1 cellular context compared by ENCODE assay signal in the genomic region with DNA sequence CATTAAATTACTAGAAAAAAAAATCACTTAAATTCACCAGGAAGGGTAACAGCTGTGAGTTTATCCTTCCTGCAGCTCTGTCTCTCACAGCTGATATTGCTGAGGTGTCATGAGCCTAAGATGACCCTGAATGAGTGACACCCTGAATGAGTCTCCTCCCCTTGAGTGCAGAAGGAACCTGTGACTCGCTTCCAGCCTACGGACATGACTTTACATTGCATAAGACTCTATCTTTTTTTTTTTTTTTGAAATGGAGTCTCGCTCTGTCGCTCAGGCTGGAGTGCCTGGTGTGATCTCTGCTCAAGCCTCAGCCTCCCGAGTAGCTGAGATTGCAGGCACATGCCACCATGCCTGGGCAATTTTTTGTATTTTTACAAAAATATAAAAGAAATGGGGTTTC.
A peak's percentile ranks its signal among the peaks of the same experiment; 100 is the strongest.
TF ChIP-seq lines count a peak whose summit lies in the region.

No MANE protein-coding gene starts in this region.

TF ChIP-seq in K562, 482 proteins besides CTCF, POLR2A, EP300 and RAD21 (continued from another document):
- TF ChIP-seq, protein P1, sequence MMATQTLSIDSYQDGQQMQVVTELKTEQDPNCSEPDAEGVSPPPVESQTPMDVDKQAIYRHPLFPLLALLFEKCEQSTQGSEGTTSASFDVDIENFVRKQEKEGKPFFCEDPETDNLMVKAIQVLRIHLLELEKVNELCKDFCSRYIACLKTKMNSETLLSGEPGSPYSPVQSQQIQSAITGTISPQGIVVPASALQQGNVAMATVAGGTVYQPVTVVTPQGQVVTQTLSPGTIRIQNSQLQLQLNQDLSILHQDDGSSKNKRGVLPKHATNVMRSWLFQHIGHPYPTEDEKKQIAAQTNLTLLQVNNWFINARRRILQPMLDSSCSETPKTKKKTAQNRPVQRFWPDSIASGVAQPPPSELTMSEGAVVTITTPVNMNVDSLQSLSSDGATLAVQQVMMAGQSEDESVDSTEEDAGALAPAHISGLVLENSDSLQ (IDR thresholded peaks at IDR 0.05), result peak; percentile 94
- TF ChIP-seq ZNF134 (CRISPR knock-in tag; conservative IDR thresholded peaks at IDR 0.05), result no peak
- TF ChIP-seq GATAD2B (IDR thresholded peaks at IDR 0.05; ENCODE audit: borderline replicate concordance), result no peak
- no peak for TF ChIP-seq SRSF1 (IDR thresholded peaks at IDR 0.05; ENCODE audit: low read depth, low read length)
- TF ChIP-seq MAFG (tag; conservative IDR thresholded peaks at IDR 0.05), result no peak
- TF ChIP-seq NFE2L1 (tag; IDR thresholded peaks at IDR 0.05; ENCODE audit: borderline replicate concordance, low read depth), result no peak
- no peak for TF ChIP-seq ZNF347 (CRISPR knock-in tag; IDR thresholded peaks at IDR 0.05; ENCODE audit: low read depth)
- TF ChIP-seq EGR1 (conservative IDR thresholded peaks at IDR 0.05), result no peak
- no peak for TF ChIP-seq YBX1 (IDR thresholded peaks at IDR 0.05)
- TF ChIP-seq, protein P2, sequence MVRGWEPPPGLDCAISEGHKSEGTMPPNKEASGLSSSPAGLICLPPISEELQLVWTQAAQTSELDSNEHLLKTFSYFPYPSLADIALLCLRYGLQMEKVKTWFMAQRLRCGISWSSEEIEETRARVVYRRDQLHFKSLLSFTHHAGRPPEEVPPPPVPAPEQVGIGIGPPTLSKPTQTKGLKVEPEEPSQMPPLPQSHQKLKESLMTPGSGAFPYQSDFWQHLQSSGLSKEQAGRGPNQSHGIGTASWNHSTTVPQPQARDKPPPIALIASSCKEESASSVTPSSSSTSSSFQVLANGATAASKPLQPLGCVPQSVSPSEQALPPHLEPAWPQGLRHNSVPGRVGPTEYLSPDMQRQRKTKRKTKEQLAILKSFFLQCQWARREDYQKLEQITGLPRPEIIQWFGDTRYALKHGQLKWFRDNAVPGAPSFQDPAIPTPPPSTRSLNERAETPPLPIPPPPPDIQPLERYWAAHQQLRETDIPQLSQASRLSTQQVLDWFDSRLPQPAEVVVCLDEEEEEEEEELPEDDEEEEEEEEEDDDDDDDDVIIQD (CRISPR knock-in tag; IDR thresholded peaks at IDR 0.05), result no peak
- TF ChIP-seq RHOXF2B (CRISPR knock-in tag; conservative IDR thresholded peaks at IDR 0.05), result no peak
- TF ChIP-seq, protein P3, sequence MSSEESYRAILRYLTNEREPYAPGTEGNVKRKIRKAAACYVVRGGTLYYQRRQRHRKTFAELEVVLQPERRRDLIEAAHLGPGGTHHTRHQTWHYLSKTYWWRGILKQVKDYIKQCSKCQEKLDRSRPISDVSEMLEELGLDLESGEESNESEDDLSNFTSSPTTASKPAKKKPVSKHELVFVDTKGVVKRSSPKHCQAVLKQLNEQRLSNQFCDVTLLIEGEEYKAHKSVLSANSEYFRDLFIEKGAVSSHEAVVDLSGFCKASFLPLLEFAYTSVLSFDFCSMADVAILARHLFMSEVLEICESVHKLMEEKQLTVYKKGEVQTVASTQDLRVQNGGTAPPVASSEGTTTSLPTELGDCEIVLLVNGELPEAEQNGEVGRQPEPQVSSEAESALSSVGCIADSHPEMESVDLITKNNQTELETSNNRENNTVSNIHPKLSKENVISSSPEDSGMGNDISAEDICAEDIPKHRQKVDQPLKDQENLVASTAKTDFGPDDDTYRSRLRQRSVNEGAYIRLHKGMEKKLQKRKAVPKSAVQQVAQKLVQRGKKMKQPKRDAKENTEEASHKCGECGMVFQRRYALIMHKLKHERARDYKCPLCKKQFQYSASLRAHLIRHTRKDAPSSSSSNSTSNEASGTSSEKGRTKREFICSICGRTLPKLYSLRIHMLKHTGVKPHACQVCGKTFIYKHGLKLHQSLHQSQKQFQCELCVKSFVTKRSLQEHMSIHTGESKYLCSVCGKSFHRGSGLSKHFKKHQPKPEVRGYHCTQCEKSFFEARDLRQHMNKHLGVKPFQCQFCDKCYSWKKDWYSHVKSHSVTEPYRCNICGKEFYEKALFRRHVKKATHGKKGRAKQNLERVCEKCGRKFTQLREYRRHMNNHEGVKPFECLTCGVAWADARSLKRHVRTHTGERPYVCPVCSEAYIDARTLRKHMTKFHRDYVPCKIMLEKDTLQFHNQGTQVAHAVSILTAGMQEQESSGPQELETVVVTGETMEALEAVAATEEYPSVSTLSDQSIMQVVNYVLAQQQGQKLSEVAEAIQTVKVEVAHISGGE (CRISPR knock-in tag; IDR thresholded peaks at IDR 0.05), result no peak
- TF ChIP-seq ZNF436 (CRISPR knock-in tag; IDR thresholded peaks at IDR 0.05), result no peak
- no peak for TF ChIP-seq TEAD1 (CRISPR knock-in tag; IDR thresholded peaks at IDR 0.05)
- TF ChIP-seq, protein P4, sequence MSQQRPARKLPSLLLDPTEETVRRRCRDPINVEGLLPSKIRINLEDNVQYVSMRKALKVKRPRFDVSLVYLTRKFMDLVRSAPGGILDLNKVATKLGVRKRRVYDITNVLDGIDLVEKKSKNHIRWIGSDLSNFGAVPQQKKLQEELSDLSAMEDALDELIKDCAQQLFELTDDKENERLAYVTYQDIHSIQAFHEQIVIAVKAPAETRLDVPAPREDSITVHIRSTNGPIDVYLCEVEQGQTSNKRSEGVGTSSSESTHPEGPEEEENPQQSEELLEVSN (IDR thresholded peaks at IDR 0.05; ENCODE audit: borderline replicate concordance in 1 of 2, extremely low read depth in 1 of 2, insufficient read depth in 1 of 2, insufficient read length in 1 of 2, low read depth in 1 of 2, low read length in 1 of 2, poor library complexity in 1 of 2, severe bottlenecking in 1 of 2), result no peak
- TF ChIP-seq, protein P5, sequence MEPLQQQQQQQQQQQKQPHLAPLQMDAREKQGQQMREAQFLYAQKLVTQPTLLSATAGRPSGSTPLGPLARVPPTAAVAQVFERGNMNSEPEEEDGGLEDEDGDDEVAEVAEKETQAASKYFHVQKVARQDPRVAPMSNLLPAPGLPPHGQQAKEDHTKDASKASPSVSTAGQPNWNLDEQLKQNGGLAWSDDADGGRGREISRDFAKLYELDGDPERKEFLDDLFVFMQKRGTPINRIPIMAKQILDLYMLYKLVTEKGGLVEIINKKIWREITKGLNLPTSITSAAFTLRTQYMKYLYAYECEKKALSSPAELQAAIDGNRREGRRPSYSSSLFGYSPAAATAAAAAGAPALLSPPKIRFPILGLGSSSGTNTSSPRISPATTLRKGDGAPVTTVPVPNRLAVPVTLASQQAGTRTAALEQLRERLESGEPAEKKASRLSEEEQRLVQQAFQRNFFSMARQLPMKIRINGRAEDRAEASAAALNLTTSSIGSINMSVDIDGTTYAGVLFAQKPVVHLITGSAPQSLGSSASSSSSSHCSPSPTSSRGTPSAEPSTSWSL (CRISPR knock-in tag; IDR thresholded peaks at IDR 0.05; ENCODE audit: borderline replicate concordance), result no peak
- TF ChIP-seq NFRKB (IDR thresholded peaks at IDR 0.05; ENCODE audit: low read depth), result no peak
- peak; percentile 28 for TF ChIP-seq DACH1 (IDR thresholded peaks at IDR 0.05; ENCODE audit: partially characterized antibody)
- no peak for TF ChIP-seq NCOR1 (IDR thresholded peaks at IDR 0.05)
- TF ChIP-seq, protein P6, sequence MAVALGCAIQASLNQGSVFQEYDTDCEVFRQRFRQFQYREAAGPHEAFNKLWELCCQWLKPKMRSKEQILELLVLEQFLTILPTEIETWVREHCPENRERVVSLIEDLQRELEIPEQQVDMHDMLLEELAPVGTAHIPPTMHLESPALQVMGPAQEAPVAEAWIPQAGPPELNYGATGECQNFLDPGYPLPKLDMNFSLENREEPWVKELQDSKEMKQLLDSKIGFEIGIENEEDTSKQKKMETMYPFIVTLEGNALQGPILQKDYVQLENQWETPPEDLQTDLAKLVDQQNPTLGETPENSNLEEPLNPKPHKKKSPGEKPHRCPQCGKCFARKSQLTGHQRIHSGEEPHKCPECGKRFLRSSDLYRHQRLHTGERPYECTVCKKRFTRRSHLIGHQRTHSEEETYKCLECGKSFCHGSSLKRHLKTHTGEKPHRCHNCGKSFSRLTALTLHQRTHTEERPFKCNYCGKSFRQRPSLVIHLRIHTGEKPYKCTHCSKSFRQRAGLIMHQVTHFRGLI (CRISPR knock-in tag; IDR thresholded peaks at IDR 0.05), result no peak
- TF ChIP-seq, protein P7, sequence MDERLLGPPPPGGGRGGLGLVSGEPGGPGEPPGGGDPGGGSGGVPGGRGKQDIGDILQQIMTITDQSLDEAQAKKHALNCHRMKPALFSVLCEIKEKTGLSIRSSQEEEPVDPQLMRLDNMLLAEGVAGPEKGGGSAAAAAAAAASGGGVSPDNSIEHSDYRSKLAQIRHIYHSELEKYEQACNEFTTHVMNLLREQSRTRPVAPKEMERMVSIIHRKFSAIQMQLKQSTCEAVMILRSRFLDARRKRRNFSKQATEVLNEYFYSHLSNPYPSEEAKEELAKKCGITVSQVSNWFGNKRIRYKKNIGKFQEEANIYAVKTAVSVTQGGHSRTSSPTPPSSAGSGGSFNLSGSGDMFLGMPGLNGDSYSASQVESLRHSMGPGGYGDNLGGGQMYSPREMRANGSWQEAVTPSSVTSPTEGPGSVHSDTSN (CRISPR knock-in tag; IDR thresholded peaks at IDR 0.05; ENCODE audit: low read depth), result no peak
- TF ChIP-seq, protein P7 (tag; conservative IDR thresholded peaks at IDR 0.05; ENCODE audit: low read depth), result peak; percentile 67
- TF ChIP-seq, protein P8, sequence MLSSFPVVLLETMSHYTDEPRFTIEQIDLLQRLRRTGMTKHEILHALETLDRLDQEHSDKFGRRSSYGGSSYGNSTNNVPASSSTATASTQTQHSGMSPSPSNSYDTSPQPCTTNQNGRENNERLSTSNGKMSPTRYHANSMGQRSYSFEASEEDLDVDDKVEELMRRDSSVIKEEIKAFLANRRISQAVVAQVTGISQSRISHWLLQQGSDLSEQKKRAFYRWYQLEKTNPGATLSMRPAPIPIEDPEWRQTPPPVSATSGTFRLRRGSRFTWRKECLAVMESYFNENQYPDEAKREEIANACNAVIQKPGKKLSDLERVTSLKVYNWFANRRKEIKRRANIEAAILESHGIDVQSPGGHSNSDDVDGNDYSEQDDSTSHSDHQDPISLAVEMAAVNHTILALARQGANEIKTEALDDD (IDR thresholded peaks at IDR 0.05), result no peak
- TF ChIP-seq ZNF124 (CRISPR knock-in tag; IDR thresholded peaks at IDR 0.05), result no peak
- TF ChIP-seq TAL1 (IDR thresholded peaks at IDR 0.05), result no peak
- TF ChIP-seq, protein P9, sequence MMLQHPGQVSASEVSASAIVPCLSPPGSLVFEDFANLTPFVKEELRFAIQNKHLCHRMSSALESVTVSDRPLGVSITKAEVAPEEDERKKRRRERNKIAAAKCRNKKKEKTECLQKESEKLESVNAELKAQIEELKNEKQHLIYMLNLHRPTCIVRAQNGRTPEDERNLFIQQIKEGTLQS (IDR thresholded peaks at IDR 0.05), result peak; percentile 39; the same call in 1 of the 2 replicates
- TF ChIP-seq, protein P9 (CRISPR knock-in tag; conservative IDR thresholded peaks at IDR 0.05), result no peak
- TF ChIP-seq ZNF175 (CRISPR knock-in tag; IDR thresholded peaks at IDR 0.05; ENCODE audit: low read depth), result 0 out of 2 replicates have a peak, but pooled peaks have one; percentile 25
- no peak for TF ChIP-seq CEBPG (CRISPR knock-in tag; IDR thresholded peaks at IDR 0.05)
- TF ChIP-seq CEBPG (tag; conservative IDR thresholded peaks at IDR 0.05 in 1 of 2, IDR thresholded peaks at IDR 0.05 in 1 of 2), result peak; percentile 39 to 56; a peak in 3 of 4 replicates
- TF ChIP-seq SMARCE1 (IDR thresholded peaks at IDR 0.05), result no peak
- TF ChIP-seq GABPB1 (CRISPR knock-in tag; IDR thresholded peaks at IDR 0.05), result no peak
- peak; percentile 67 for TF ChIP-seq CEBPB (tag; IDR thresholded peaks at IDR 0.05)
- TF ChIP-seq, protein P10, sequence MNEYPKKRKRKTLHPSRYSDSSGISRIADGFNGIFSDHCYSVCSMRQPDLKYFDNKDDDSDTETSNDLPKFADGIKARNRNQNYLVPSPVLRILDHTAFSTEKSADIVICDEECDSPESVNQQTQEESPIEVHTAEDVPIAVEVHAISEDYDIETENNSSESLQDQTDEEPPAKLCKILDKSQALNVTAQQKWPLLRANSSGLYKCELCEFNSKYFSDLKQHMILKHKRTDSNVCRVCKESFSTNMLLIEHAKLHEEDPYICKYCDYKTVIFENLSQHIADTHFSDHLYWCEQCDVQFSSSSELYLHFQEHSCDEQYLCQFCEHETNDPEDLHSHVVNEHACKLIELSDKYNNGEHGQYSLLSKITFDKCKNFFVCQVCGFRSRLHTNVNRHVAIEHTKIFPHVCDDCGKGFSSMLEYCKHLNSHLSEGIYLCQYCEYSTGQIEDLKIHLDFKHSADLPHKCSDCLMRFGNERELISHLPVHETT (CRISPR knock-in tag; conservative IDR thresholded peaks at IDR 0.05 in 1 of 2, IDR thresholded peaks at IDR 0.05 in 1 of 2), result no peak
- TF ChIP-seq ZNF316 (IDR thresholded peaks at IDR 0.05), result peak; percentile 12; the same call in 1 of the 2 replicates
